In genomic region chr5:132425009-132425937, GRCh38 we compare ENCODE assay signal across 8 cellular contexts. TPM values are rescaled to one million over a fixed set of nuclear protein-coding genes. Genes with fewer than 3 reads are reported as not detected.
DNase-seq lines count a peak whose midpoint lies in the region; ATAC-seq, FAIRE-seq and TF ChIP-seq lines count a peak whose summit lies in the region.

No MANE protein-coding gene starts in this region.

- H3K79me2 ChIP-seq in endothelial cell of umbilical vein (ENCODE audit: control insufficient read depth, insufficient read depth, low read length) = no peaks in the 10 kb centered on the region

- peaks cover 40% of the 10 kb centered on the region for H3K4me1 ChIP-seq in endothelial cell of umbilical vein (ENCODE audit: control insufficient read depth, extremely low read depth, insufficient read depth, low read length)

- no peak for TF ChIP-seq CTCF in endothelial cell of umbilical vein (IDR thresholded peaks at IDR 0.05; ENCODE audit: extremely low read depth in 1 of 2, insufficient read depth in 1 of 2, low read depth in 1 of 2, low read length in 2 of 2)

- no peaks in the 10 kb centered on the region for H4K20me1 ChIP-seq in endothelial cell of umbilical vein (replicated peaks; ENCODE audit: control insufficient read depth, extremely low read depth, insufficient read depth, low read length)

- peak overlapping the region; percentile 62 for H3K27ac ChIP-seq in endothelial cell of umbilical vein (ENCODE audit: insufficient read depth, low read depth, low read length)
- H3K27ac ChIP-seq in skin epidermis = peak overlapping the region in 20 of 21 experiments; percentile 3 to 93 (median 78)

- intact Hi-C loops in endothelial cell of umbilical vein (cut with micrococcal nuclease) = no loop called here

- dilution Hi-C loops in endothelial cell of umbilical vein (cut with MboI; ENCODE audit: extremely low pct_ligation_motif_present, low sequenced_read_pairs) = no loop called here

- BruUV-seq in endothelial cell of umbilical vein (replicated peaks; lab: Mats Ljungman, UMichigan) = no TSS peak

- POLR2A ChIA-PET in endothelial cell of umbilical vein (lab: Charles Lee) = interaction anchor here (0.6 to 1.0 kb wide), 2 partner anchors 65 to 73 kb away, joined by 3 to 6 read pairs; partner anchors contain the start of gene IRF1

- CTCF ChIA-PET in endothelial cell of umbilical vein (lab: Charles Lee) = interaction anchor here (1.5 to 4.8 kb wide), 9 partner anchors 10 to 76 kb away, joined by 4 to 32 read pairs (median 20); partner anchors contain the start of gene IRF1

- no peaks in the 10 kb centered on the region for H3K9me3 ChIP-seq in endothelial cell of umbilical vein (replicated peaks; ENCODE audit: control insufficient read depth, insufficient read depth, low read length)

- H2AFZ ChIP-seq in endothelial cell of umbilical vein (ENCODE audit: low read depth, low read length) = no peak overlapping the region

- ATAC-seq in GM19351 (IDR thresholded peaks at IDR 0.05; ENCODE audit: unreplicated experiment) (peak; percentile 57), HG03558 (IDR thresholded peaks at IDR 0.05; ENCODE audit: extremely low read depth, unreplicated experiment) (peak; percentile 35), left lobe of liver (no peak), HG03457 (IDR thresholded peaks at IDR 0.05; ENCODE audit: unreplicated experiment) (no peak)

- FAIRE-seq in endothelial cell of umbilical vein (lab: Jason Lieb, UNC) = no peak

- H3K4me2 ChIP-seq in endothelial cell of umbilical vein (ENCODE audit: insufficient read depth, low read length) = no peak overlapping the region

- H3K9ac ChIP-seq in endothelial cell of umbilical vein (replicated peaks; ENCODE audit: extremely low read depth, insufficient read depth, low read length) = no peak overlapping the region

- DNase-seq in A172 (ENCODE audit: low spot score) (peak; percentile 63), endothelial cell of umbilical vein (ENCODE audit: low read depth, low spot score) (no peak), left lobe of liver (ENCODE audit: low spot score) (no peak)
- peak; percentile 65 for DNase-seq in activated CD4-positive, alpha-beta T cell treated with anti-CD3 and anti-CD28 coated beads, Interleukin-2, amount 50 U/mL, for 1 hour

- no peaks in the 10 kb centered on the region for H3K27me3 ChIP-seq in endothelial cell of umbilical vein (ENCODE audit: control insufficient read depth in 2 of 2, insufficient read depth in 2 of 2, low read length in 2 of 2)

- H3K36me3 ChIP-seq in endothelial cell of umbilical vein (ENCODE audit: control insufficient read depth in 2 of 2, extremely low read depth in 1 of 2, insufficient read depth in 2 of 2, low read length in 2 of 2) = no peaks in the 10 kb centered on the region

- H3K4me3 ChIP-seq in endothelial cell of umbilical vein (replicated peaks in 1 of 3; ENCODE audit: insufficient read depth in 1 of 3, low read depth in 1 of 3, low read length in 3 of 3) (no peak overlapping the region), skin epidermis (no peak overlapping the region)

- no peak for TF ChIP-seq POLR2A in endothelial cell of umbilical vein (IDR thresholded peaks at IDR 0.05; ENCODE audit: low read depth, low read length)

- no peaks in the 10 kb centered on the region for H3K9me1 ChIP-seq in endothelial cell of umbilical vein (replicated peaks; ENCODE audit: control insufficient read depth, extremely low read depth, insufficient read depth, low read length)

TF ChIP-seq in endothelial cell of umbilical vein, 7 proteins besides CTCF, POLR2A, EP300 and RAD21:
- TF ChIP-seq GATA2 (IDR thresholded peaks at IDR 0.05; ENCODE audit: insufficient read depth, insufficient read length, low read depth, low read length) (no peak), POLR2AphosphoS5 (IDR thresholded peaks at IDR 0.05; ENCODE audit: insufficient read depth, low read depth, low read length) (no peak), MAX (IDR thresholded peaks at IDR 0.05; ENCODE audit: insufficient read depth, insufficient read length) (no peak), MYC (IDR thresholded peaks at IDR 0.05; ENCODE audit: low read depth, low read length) (no peak), JUN (IDR thresholded peaks at IDR 0.05; ENCODE audit: borderline replicate concordance, insufficient read depth, insufficient read length, low read depth) (no peak), FOS (IDR thresholded peaks at IDR 0.05; ENCODE audit: borderline replicate concordance, insufficient read depth, low read length) (no peak), EZH2 (IDR thresholded peaks at IDR 0.05; ENCODE audit: borderline replicate concordance, low read depth, low read length, severe bottlenecking) (no peak)

RNA-seq across cellular contexts. Expression of gene SLC22A5, which starts 55.8 kb away (rescaled TPM):
- 5.7 and 5.9 TPM in 2 replicates for total RNA-seq in A172 (2014; rRNA removed; shearing (Covaris generic))
- total RNA-seq in endothelial cell of umbilical vein (3.6 and 3.8 TPM in 2 replicates), left lobe of liver (8.8 TPM)
- polyA plus RNA-seq in endothelial cell of umbilical vein = 9.3 and 10.1 TPM in 2 replicates
- 5.3 and 5.4 TPM in 2 replicates for polyA plus RNA-seq in endothelial cell of umbilical vein (2011; cell fraction: cytosol; rRNA removed)
- 10.4 and 10.8 TPM in 2 replicates for polyA plus RNA-seq in endothelial cell of umbilical vein (2011; cell fraction: nucleus; rRNA removed)
- 2.2 and 3.6 TPM in 2 replicates for polyA plus RNA-seq in endothelial cell of umbilical vein (2012)
- 19.7 and 21.4 TPM in 2 replicates for polyA minus RNA-seq in endothelial cell of umbilical vein
- 27.1 TPM for polyA minus RNA-seq in endothelial cell of umbilical vein (2011; cell fraction: cytosol; rRNA and poly(A)+ RNA removed)
- polyA minus RNA-seq in endothelial cell of umbilical vein (2011; cell fraction: nucleus; rRNA and poly(A)+ RNA removed) = 5.4 and 6.3 TPM in 2 replicates

Comparison
In these comparisons a context has a peak if more than half of its experiments do, and no peak if none do; other contexts are left out.
1. DNase-seq: peak in A172 (single experiment) and activated CD4-positive, alpha-beta T cell treated with anti-CD3 and anti-CD28 coated beads, Interleukin-2, amount 50 U/mL, for 1 hour (single experiment); none in endothelial cell of umbilical vein (single experiment) and left lobe of liver (single experiment).
2. ATAC-seq: peak in GM19351 (single experiment) and HG03558 (single experiment); none in left lobe of liver (single experiment) and HG03457 (single experiment).